ENCODE assay signal across 17 cellular contexts in the genomic region with DNA sequence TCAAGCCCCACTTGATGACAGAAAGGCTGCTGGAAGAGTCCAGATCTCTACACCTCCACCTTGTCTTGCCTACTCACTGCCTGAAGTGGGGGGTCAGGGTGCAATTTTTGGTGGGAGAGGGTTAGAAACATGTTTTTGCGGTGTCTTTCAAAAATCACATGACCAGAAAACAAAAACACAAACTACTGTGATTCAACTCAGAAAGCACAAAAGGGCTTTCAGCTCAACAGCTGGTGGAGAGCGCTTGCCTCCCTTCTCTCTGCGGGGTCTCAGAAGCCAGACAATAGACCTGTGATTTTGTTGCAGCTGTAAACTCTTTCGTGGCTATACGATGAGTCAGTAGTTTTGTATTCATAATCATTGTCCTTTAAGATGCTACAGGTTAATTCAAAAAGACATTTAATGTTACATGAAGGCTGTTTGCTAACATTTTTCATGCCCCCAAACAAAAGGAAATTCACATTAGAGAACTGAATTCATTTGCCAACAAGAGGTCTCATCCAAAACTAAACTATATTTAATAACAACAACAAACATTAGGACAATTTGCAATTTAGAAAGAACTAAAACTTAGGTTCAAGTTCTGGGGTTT.
DNase-seq lines count a peak whose midpoint lies in the region; ATAC-seq and TF ChIP-seq lines count a peak whose summit lies in the region.
"Had no signal": no experiment of that assay in that cellular context is flagged by ENCODE, and none has a peak within 500 bp of the region (broad histone marks: within the 10 kb centered on the region; RNA-seq: fewer than 3 reads in every experiment).

No MANE protein-coding gene starts in this region.

- H3K4me1 Mint-ChIP-seq in endodermal cell (peaks cover 24% of the 10 kb centered on the region), progenitor cell of endocrine pancreas (ENCODE audit: low read depth) (peaks cover 71% of the 10 kb centered on the region)
- peaks cover 19% of the 10 kb centered on the region for H3K4me1 Mint-ChIP-seq in activated T-cell treated with anti-CD3 and anti-CD28 coated beads, Interleukin-2, amount 50 U/mL, for 24 hours (ENCODE audit: low read depth)

- ATAC-seq in HG03378 (IDR thresholded peaks at IDR 0.05; ENCODE audit: unreplicated experiment) = no peak
- ATAC-seq: activated naive CD8-positive, alpha-beta T cell treated with anti-CD3 and anti-CD28 coated beads, Interleukin-2, amount 50 U/mL, for 24 hours; activated T-cell treated with anti-CD3 and anti-CD28 coated beads, Interleukin-2, amount 50 U/mL, for 72 hours had no signal

- WGBS in endodermal cell (ENCODE audit: insufficient coverage in 1 of 2, insufficient read length in 1 of 2), 2 experiments = 31% methylated on average over 5 of the region's 5 CpGs; no CpG with 5 or more reads in 1 of the 2 experiments

- H3K9me3 Mint-ChIP-seq in endodermal cell = peaks cover 27% of the 10 kb centered on the region
- H3K9me3 Mint-ChIP-seq in progenitor cell of endocrine pancreas (ENCODE audit: low read depth) = no peaks in the 10 kb centered on the region
- H3K9me3 Mint-ChIP-seq in activated T-cell treated with anti-CD3 and anti-CD28 coated beads, Interleukin-2, amount 50 U/mL, for 24 hours = no peaks in the 10 kb centered on the region
- H3K9me3 Mint-ChIP-seq: activated naive CD8-positive, alpha-beta T cell treated with anti-CD3 and anti-CD28 coated beads, Interleukin-2, amount 50 U/mL, for 24 hours; activated T-cell treated with anti-CD3 and anti-CD28 coated beads, Interleukin-2, amount 50 U/mL, for 72 hours had no signal

- H3K27me3 Mint-ChIP-seq in endodermal cell (ENCODE audit: insufficient read depth) = peaks cover 8% of the 10 kb centered on the region
- H3K27me3 Mint-ChIP-seq in progenitor cell of endocrine pancreas = no peaks in the 10 kb centered on the region
- peaks cover 67% of the 10 kb centered on the region for H3K27me3 Mint-ChIP-seq in activated T-cell treated with anti-CD3 and anti-CD28 coated beads, Interleukin-2, amount 50 U/mL, for 24 hours

- H3K4me3 ChIP-seq in HUES6 (ENCODE audit: low read depth, low read length) (no peak overlapping the region), endodermal cell (ENCODE audit: low read length) (no peak overlapping the region)
- H3K4me3 ChIP-seq: pancreas, SJSA1 had no signal

- H3K36me3 Mint-ChIP-seq in endodermal cell (ENCODE audit: low read depth) = peaks cover 2% of the 10 kb centered on the region
- peaks cover 2% of the 10 kb centered on the region for H3K36me3 Mint-ChIP-seq in progenitor cell of endocrine pancreas (ENCODE audit: insufficient read depth)
- no peaks in the 10 kb centered on the region for H3K36me3 Mint-ChIP-seq in activated T-cell treated with anti-CD3 and anti-CD28 coated beads, Interleukin-2, amount 50 U/mL, for 24 hours (ENCODE audit: low read depth)

- H3K9me3 ChIP-seq in HUES6 (ENCODE audit: control insufficient read depth, insufficient read depth, low read depth, low read length) (peaks cover 23% of the 10 kb centered on the region), endodermal cell (ENCODE audit: control insufficient read depth, low read length) (peaks cover 25% of the 10 kb centered on the region)
- H3K9me3 ChIP-seq: pancreas, SJSA1 had no signal

- H3K9ac ChIP-seq in HUES6 (ENCODE audit: low read length) (peak overlapping the region; percentile 11), endodermal cell (ENCODE audit: extremely low read depth, low read length, poor library complexity, severe bottlenecking) (no peak overlapping the region)

- H3K36me3 ChIP-seq in HUES6 (ENCODE audit: control insufficient read depth, insufficient read depth, low read length) (no peaks in the 10 kb centered on the region), endodermal cell (ENCODE audit: control insufficient read depth, insufficient read depth, low read length) (no peaks in the 10 kb centered on the region)
- H3K36me3 ChIP-seq: pancreas, SJSA1 had no signal

- peak; percentile 90 for DNase-seq in NCI-H345 (lab: John Stamatoyannopoulos, UW)
- DNase-seq in endodermal cell = peak; percentile 66
- no peak for DNase-seq in progenitor cell of endocrine pancreas (ENCODE audit: low spot score, unreplicated experiment)
- no peak for DNase-seq in activated T-cell treated with anti-CD3 and anti-CD28 coated beads, Interleukin-2, amount 50 U/mL, for 24 hours
- DNase-seq in SIG-M5 (lab: John Stamatoyannopoulos, UW) = no peak
- DNase-seq: activated naive CD8-positive, alpha-beta T cell treated with anti-CD3 and anti-CD28 coated beads, Interleukin-2, amount 50 U/mL, for 24 hours; activated T-cell treated with anti-CD3 and anti-CD28 coated beads, Interleukin-2, amount 50 U/mL, for 72 hours; cerebellar nuclear complex; EL; erythroblast; glutamatergic neuron; NCI-H2171; pancreas had no signal

- H3K4me1 ChIP-seq in HUES6 (ENCODE audit: control insufficient read depth, insufficient read depth, low read length) (peaks cover 33% of the 10 kb centered on the region), endodermal cell (ENCODE audit: control insufficient read depth, insufficient read depth, low read length) (peaks cover 6% of the 10 kb centered on the region)

- H3K4me3 Mint-ChIP-seq in endodermal cell (no peak overlapping the region), progenitor cell of endocrine pancreas (ENCODE audit: low read depth) (no peak overlapping the region)
- H3K4me3 Mint-ChIP-seq in activated T-cell treated with anti-CD3 and anti-CD28 coated beads, Interleukin-2, amount 50 U/mL, for 24 hours = no peak overlapping the region
- H3K4me3 Mint-ChIP-seq: activated naive CD8-positive, alpha-beta T cell treated with anti-CD3 and anti-CD28 coated beads, Interleukin-2, amount 50 U/mL, for 24 hours; activated T-cell treated with anti-CD3 and anti-CD28 coated beads, Interleukin-2, amount 50 U/mL, for 72 hours had no signal

- no peak for TF ChIP-seq CTCF in endodermal cell (conservative IDR thresholded peaks at IDR 0.05)
- no peak for TF ChIP-seq CTCF in progenitor cell of endocrine pancreas (IDR thresholded peaks at IDR 0.05; ENCODE audit: unreplicated experiment)

- H3K27ac Mint-ChIP-seq in endodermal cell (peak overlapping the region; percentile 10), progenitor cell of endocrine pancreas (peak overlapping the region; percentile 60)
- H3K27ac Mint-ChIP-seq in activated T-cell treated with anti-CD3 and anti-CD28 coated beads, Interleukin-2, amount 50 U/mL, for 24 hours = no peak overlapping the region
- H3K27ac Mint-ChIP-seq: activated naive CD8-positive, alpha-beta T cell treated with anti-CD3 and anti-CD28 coated beads, Interleukin-2, amount 50 U/mL, for 24 hours; activated T-cell treated with anti-CD3 and anti-CD28 coated beads, Interleukin-2, amount 50 U/mL, for 72 hours had no signal

- H3K27me3 ChIP-seq in HUES6 (ENCODE audit: control insufficient read depth, insufficient read depth, low read length) = no peaks in the 10 kb centered on the region
- H3K27me3 ChIP-seq in endodermal cell (ENCODE audit: control insufficient read depth, insufficient read depth, low read length, poor library complexity, severe bottlenecking) = no peaks in the 10 kb centered on the region
- H3K27me3 ChIP-seq: pancreas, SJSA1 had no signal

- H3K27ac ChIP-seq in HUES6 (ENCODE audit: low read depth, low read length) (peak overlapping the region; percentile 55), endodermal cell (ENCODE audit: low read depth, low read length) (peak overlapping the region; percentile 60)
- H3K27ac ChIP-seq: C4-2B, SJSA1 had no signal

Comparison
In these comparisons a context has a peak if more than half of its experiments do, and no peak if none do; other contexts are left out.
1. DNase-seq: peak in NCI-H345 (single experiment) and endodermal cell (single experiment); none in progenitor cell of endocrine pancreas (single experiment), activated T-cell treated with anti-CD3 and anti-CD28 coated beads, Interleukin-2, amount 50 U/mL, for 24 hours (single experiment) and SIG-M5 (single experiment).